ENCODE assay signal across 17 cellular contexts in genomic region chr18:5052491-5052890, GRCh38.
DNase-seq lines count a peak whose midpoint lies in the region; ATAC-seq, FAIRE-seq and TF ChIP-seq lines count a peak whose summit lies in the region.
"Had no signal": no experiment of that assay in that cellular context is flagged by ENCODE, and none has a peak within 500 bp of the region (broad histone marks: within the 10 kb centered on the region; RNA-seq: fewer than 3 reads in every experiment).

No MANE protein-coding gene starts in this region.

- no TSS peak for BruUV-seq in OCI-LY7 (replicated peaks; lab: Mats Ljungman, UMichigan)

- no peaks in the 10 kb centered on the region for H3K36me3 ChIP-seq in bronchial epithelial cell (ENCODE audit: control insufficient read depth, insufficient read depth, low read length)
- H3K36me3 ChIP-seq in OCI-LY7 (ENCODE audit: insufficient read depth, low read length), result no peaks in the 10 kb centered on the region
- H3K36me3 ChIP-seq: BE2C had no signal

- TF ChIP-seq CTCF in bronchial epithelial cell (IDR thresholded peaks at IDR 0.05; ENCODE audit: insufficient read depth, low read length, severe bottlenecking) (no peak), OCI-LY7 (conservative IDR thresholded peaks at IDR 0.05; ENCODE audit: low read length) (no peak), GM10266 (IDR thresholded peaks at IDR 0.05; ENCODE audit: control insufficient read depth, insufficient read depth, low read depth, missing control alignments) (no peak)

- no peaks in the 10 kb centered on the region for H3K27me3 ChIP-seq in bronchial epithelial cell (ENCODE audit: control insufficient read depth, insufficient read depth, low read length)
- H3K27me3 ChIP-seq: BE2C had no signal

- no peaks in the 10 kb centered on the region for H3K27me3 Mint-ChIP-seq in stimulated activated naive CD8-positive, alpha-beta T cell treated with anti-CD3 and anti-CD28 coated beads, Interleukin-15, amount 100 ng/mL, for 72 hours

- no peak overlapping the region for H3K4me3 Mint-ChIP-seq in stimulated activated naive CD8-positive, alpha-beta T cell treated with anti-CD3 and anti-CD28 coated beads, Interleukin-15, amount 100 ng/mL, for 72 hours
- H3K4me3 Mint-ChIP-seq: CD4-positive, alpha-beta memory T cell; GM23338 had no signal

- peaks cover 2% of the 10 kb centered on the region for H3K4me1 ChIP-seq in OCI-LY7 (ENCODE audit: insufficient read depth, low read length, poor library complexity, severe bottlenecking)
- H3K4me1 ChIP-seq: BE2C had no signal

- intact Hi-C loops in OCI-LY7 (cut with micrococcal nuclease; ENCODE audit: unreplicated experiment), result loop anchor here (10.0 kb wide), 1 partner anchor 818 kb away; no protein-coding TSS in a partner anchor

- FAIRE-seq in bronchial epithelial cell (lab: Jason Lieb, UNC), result peak; percentile 28
- peak; percentile 69 for FAIRE-seq in urothelium cell line (lab: Jason Lieb, UNC)
- FAIRE-seq: A204.1 had no signal

- DNase-seq in stimulated activated naive CD8-positive, alpha-beta T cell treated with anti-CD3 and anti-CD28 coated beads, Interleukin-15, Interleukin-2, amounts not matched to agents 100 U/mL and 50 U/mL, for 24 hours, result no peak
- no peak for DNase-seq in stimulated activated naive CD8-positive, alpha-beta T cell treated with anti-CD3 and anti-CD28 coated beads, Interleukin-15, amount 100 ng/mL, for 72 hours
- peak; percentile 32 for DNase-seq in NCI-H69 (lab: John Stamatoyannopoulos, UW)
- peak; percentile 18 for DNase-seq in bronchial epithelial cell (ENCODE audit: low read depth)
- DNase-seq in urothelium cell line (ENCODE audit: low spot score), result no peak
- DNase-seq in OCI-LY7 (ENCODE audit: low spot score), result no peak
- no peak for DNase-seq in GM10266 (ENCODE audit: extremely low spot score)
- DNase-seq: BE2C; CD4-positive, alpha-beta memory T cell; GDM1; H7; IMR-90; KBM-7 had no signal

- H3K9me3 Mint-ChIP-seq in stimulated activated naive CD8-positive, alpha-beta T cell treated with anti-CD3 and anti-CD28 coated beads, Interleukin-15, amount 100 ng/mL, for 72 hours, result no peaks in the 10 kb centered on the region

- no peaks in the 10 kb centered on the region for H3K9me2 ChIP-seq in OCI-LY7 (ENCODE audit: insufficient read depth, low read length)

- no peaks in the 10 kb centered on the region for H4K20me1 ChIP-seq in OCI-LY7 (ENCODE audit: insufficient read depth, low read length)

- no peak overlapping the region for H3K27ac Mint-ChIP-seq in stimulated activated naive CD8-positive, alpha-beta T cell treated with anti-CD3 and anti-CD28 coated beads, Interleukin-15, amount 100 ng/mL, for 72 hours
- H3K27ac Mint-ChIP-seq: CD4-positive, alpha-beta memory T cell; GM23338 had no signal

- ATAC-seq in stimulated activated naive CD8-positive, alpha-beta T cell treated with anti-CD3 and anti-CD28 coated beads, Interleukin-15, Interleukin-2, amounts not matched to agents 100 U/mL and 50 U/mL, for 24 hours, result peak; percentile 63
- no peak for ATAC-seq in stimulated activated naive CD8-positive, alpha-beta T cell treated with anti-CD3 and anti-CD28 coated beads, Interleukin-15, amount 100 ng/mL, for 72 hours
- ATAC-seq in GM18520 (IDR thresholded peaks at IDR 0.05; ENCODE audit: unreplicated experiment), result no peak
- ATAC-seq: GM23338 had no signal

- POLR2A ChIA-PET in OCI-LY7 (lab: Charles Lee), result no interaction called here

- no peak overlapping the region for H3K4me2 ChIP-seq in OCI-LY7 (ENCODE audit: low read length)
- H3K4me2 ChIP-seq: GM23338 had no signal

- H3K27ac ChIP-seq in OCI-LY7 (ENCODE audit: low read depth, low read length, poor library complexity, severe bottlenecking), result no peak overlapping the region
- H3K27ac ChIP-seq: C4-2B had no signal

- peaks cover 2% of the 10 kb centered on the region for H3K4me1 Mint-ChIP-seq in stimulated activated naive CD8-positive, alpha-beta T cell treated with anti-CD3 and anti-CD28 coated beads, Interleukin-15, amount 100 ng/mL, for 72 hours

- CTCF ChIA-PET in OCI-LY7 (lab: Charles Lee; ENCODE audit: unreplicated experiment), result no interaction called here

- H3K4me3 ChIP-seq in bronchial epithelial cell (ENCODE audit: low read depth, low read length) (no peak overlapping the region), OCI-LY7 (ENCODE audit: low read depth, low read length, poor library complexity, severe bottlenecking) (no peak overlapping the region)
- H3K4me3 ChIP-seq: GM23338 had no signal

- no peaks in the 10 kb centered on the region for H3K79me2 ChIP-seq in OCI-LY7 (ENCODE audit: insufficient read depth, low read depth, low read length)

- no peaks in the 10 kb centered on the region for H3K9me3 ChIP-seq in OCI-LY7 (ENCODE audit: low read length)
- H3K9me3 ChIP-seq: BE2C had no signal

- no peak overlapping the region for H2AFZ ChIP-seq in OCI-LY7 (ENCODE audit: low read length)
- H2AFZ ChIP-seq: GM23338 had no signal

Comparison
In these comparisons a context has a peak if more than half of its experiments do, and no peak if none do; other contexts are left out.
1. DNase-seq: peak in NCI-H69 (single experiment) and bronchial epithelial cell (single experiment); none in stimulated activated naive CD8-positive, alpha-beta T cell treated with anti-CD3 and anti-CD28 coated beads, Interleukin-15, Interleukin-2, amounts not matched to agents 100 U/mL and 50 U/mL, for 24 hours (single experiment), stimulated activated naive CD8-positive, alpha-beta T cell treated with anti-CD3 and anti-CD28 coated beads, Interleukin-15, amount 100 ng/mL, for 72 hours (0 of 2), urothelium cell line (single experiment), OCI-LY7 (single experiment) and GM10266 (single experiment).